In the genomic region with DNA sequence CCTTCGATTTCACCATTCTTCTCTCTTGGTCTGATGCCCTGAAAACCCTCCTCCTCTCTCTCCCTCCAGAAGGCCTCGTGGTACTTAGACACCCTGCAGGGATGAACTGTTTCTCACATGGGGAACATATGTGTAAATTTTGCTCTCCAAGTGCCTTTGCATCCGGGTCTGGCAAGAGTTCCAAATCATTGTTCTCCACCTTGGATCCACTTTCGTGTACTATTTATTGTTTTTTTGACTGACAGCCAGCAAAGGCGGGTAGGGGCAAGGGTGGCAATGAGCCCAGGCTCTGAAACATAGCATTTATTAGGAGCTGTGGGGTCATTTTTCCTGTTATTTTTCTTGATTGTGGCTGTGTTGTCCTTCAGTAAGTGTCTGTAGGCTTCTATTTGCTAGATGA, we compare ENCODE assay signal across 28 cellular contexts.
DNase-seq lines count a peak whose midpoint lies in the region; ATAC-seq and TF ChIP-seq lines count a peak whose summit lies in the region.
"Had no signal": no experiment of that assay in that cellular context is flagged by ENCODE, and none has a peak within 500 bp of the region (broad histone marks: within the 10 kb centered on the region; RNA-seq: fewer than 3 reads in every experiment).

No MANE protein-coding gene starts in this region.

- H3K9ac ChIP-seq in endodermal cell (ENCODE audit: extremely low read depth, low read length, poor library complexity, severe bottlenecking) = no peak overlapping the region
- H3K9ac ChIP-seq: BLaER1 had no signal

- H3K27ac ChIP-seq in C4-2B (peak overlapping the region; percentile 33; the same call in 1 of the 2 replicates), endodermal cell (ENCODE audit: low read depth, low read length) (no peak overlapping the region)
- H3K27ac ChIP-seq: BLaER1, epithelial cell of prostate, SK-N-MC, tibial nerve had no signal

- H3K4me3 Mint-ChIP-seq in endodermal cell (no peak overlapping the region), T-cell (no peak overlapping the region)
- H3K4me3 Mint-ChIP-seq: activated CD8-positive, alpha-beta memory T cell treated with anti-CD3 and anti-CD28 coated beads, Interleukin-2, amount 10 ng/mL, durations not matched to agents 7 days and 5 days; activated naive CD8-positive, alpha-beta T cell treated with anti-CD3 and anti-CD28 coated beads, Interleukin-2, amount 50 U/mL, for 24 hours; central memory CD8-positive, alpha-beta T cell; IgD-negative memory B cell; mesothelial cell of epicardium; T-helper 1 cell treated with Interleukin-12 subunit alpha and Interleukin-12 subunit beta and Interleukin-4 antibody, amounts not matched to agents 30 μg/mL and 1 μg/mL, for 36 hours had no signal

- CTCF ChIA-PET in T-cell (lab: Charles Lee) = no interaction called here

- H3K36me3 Mint-ChIP-seq in endodermal cell (ENCODE audit: low read depth) (peaks cover 5% of the 10 kb centered on the region), T-cell (no peaks in the 10 kb centered on the region)
- H3K36me3 Mint-ChIP-seq: activated CD8-positive, alpha-beta memory T cell treated with anti-CD3 and anti-CD28 coated beads, Interleukin-2, amount 10 ng/mL, durations not matched to agents 7 days and 5 days; IgD-negative memory B cell; naive B cell had no signal

- H3K4me1 ChIP-seq in endodermal cell (ENCODE audit: control insufficient read depth, insufficient read depth, low read length) = no peaks in the 10 kb centered on the region
- H3K4me1 ChIP-seq: BLaER1 had no signal

- peaks cover 72% of the 10 kb centered on the region for H3K9me3 Mint-ChIP-seq in endodermal cell
- no peaks in the 10 kb centered on the region for H3K9me3 Mint-ChIP-seq in T-cell
- H3K9me3 Mint-ChIP-seq: activated naive CD8-positive, alpha-beta T cell treated with anti-CD3 and anti-CD28 coated beads, Interleukin-2, amount 50 U/mL, for 24 hours; central memory CD8-positive, alpha-beta T cell; T-helper 1 cell treated with Interleukin-12 subunit alpha and Interleukin-12 subunit beta and Interleukin-4 antibody, amounts not matched to agents 30 μg/mL and 1 μg/mL, for 36 hours had no signal

- H3K27ac Mint-ChIP-seq in endodermal cell = no peak overlapping the region
- no peak overlapping the region for H3K27ac Mint-ChIP-seq in T-cell
- H3K27ac Mint-ChIP-seq: activated CD8-positive, alpha-beta memory T cell treated with anti-CD3 and anti-CD28 coated beads, Interleukin-2, amount 10 ng/mL, durations not matched to agents 7 days and 5 days; activated naive CD8-positive, alpha-beta T cell treated with anti-CD3 and anti-CD28 coated beads, Interleukin-2, amount 50 U/mL, for 24 hours; IgD-negative memory B cell; mesothelial cell of epicardium; T-helper 1 cell treated with Interleukin-12 subunit alpha and Interleukin-12 subunit beta and Interleukin-4 antibody, amounts not matched to agents 30 μg/mL and 1 μg/mL, for 36 hours had no signal

- no peak for TF ChIP-seq CTCF in C4-2B (conservative IDR thresholded peaks at IDR 0.05)
- TF ChIP-seq CTCF in endodermal cell (conservative IDR thresholded peaks at IDR 0.05) = no peak

- DNase-seq in MG63 (peak; percentile 12), endodermal cell (peak; percentile 4), islet precursor cell (peak; percentile 18), NCI-H2107 treated with DMSO at 0.1 percent for 48 hours (lab: John Stamatoyannopoulos, UW; ENCODE audit: unreplicated experiment) (no peak), T-cell (no peak)
- DNase-seq in activated effector memory CD4-positive, alpha-beta T cell treated with Interleukin-2 at 50 U/mL for 16 hours = no peak
- DNase-seq: activated CD8-positive, alpha-beta memory T cell treated with anti-CD3 and anti-CD28 coated beads, Interleukin-2, amount 10 ng/mL, durations not matched to agents 7 days and 5 days; activated naive CD4-positive, alpha-beta T cell; activated naive CD8-positive, alpha-beta T cell treated with anti-CD3 and anti-CD28 coated beads, Interleukin-2, amount 50 U/mL, for 24 hours; activated T-cell treated with anti-CD3 and anti-CD28 coated beads, Interleukin-2, amount 50 U/mL, for 48 hours; foreskin melanocyte; kidney glomerular epithelial cell; naive B cell; NCI-H1048; NCI-H1694; stimulated activated CD4-positive, alpha-beta T cell treated with anti-CD3 and anti-CD28 coated beads, Interleukin-4, amount 100 ng/mL, for 1 hour; stomach had no signal

- POLR2A ChIA-PET in T-cell (lab: Charles Lee) = no interaction called here

- 93% methylated on average over 5 of the region's 5 CpGs; no CpG with 5 or more reads in 1 of the 2 experiments for WGBS in endodermal cell (ENCODE audit: insufficient coverage in 1 of 2, insufficient read length in 1 of 2), 2 experiments

- ATAC-seq in HG03097 (IDR thresholded peaks at IDR 0.05; ENCODE audit: low FRiP score, unreplicated experiment) (no peak), T-cell (replicated peaks in 1 of 4) (no peak)
- ATAC-seq: activated CD8-positive, alpha-beta memory T cell treated with anti-CD3 and anti-CD28 coated beads, Interleukin-2, amount 10 ng/mL, durations not matched to agents 7 days and 5 days; activated naive CD8-positive, alpha-beta T cell treated with anti-CD3 and anti-CD28 coated beads, Interleukin-2, amount 50 U/mL, for 24 hours; HCT116 had no signal

- H3K4me3 ChIP-seq in MG63 (no peak overlapping the region), endodermal cell (ENCODE audit: low read length) (no peak overlapping the region)
- H3K4me3 ChIP-seq: BLaER1, SK-N-MC, stomach, tibial nerve had no signal

- H3K27me3 ChIP-seq in MG63 (no peaks in the 10 kb centered on the region), endodermal cell (ENCODE audit: control insufficient read depth, insufficient read depth, low read length, poor library complexity, severe bottlenecking) (no peaks in the 10 kb centered on the region)

- H3K36me3 ChIP-seq in MG63 (no peaks in the 10 kb centered on the region), endodermal cell (ENCODE audit: control insufficient read depth, insufficient read depth, low read length) (no peaks in the 10 kb centered on the region)
- H3K36me3 ChIP-seq: BLaER1, stomach, tibial nerve had no signal

- peaks cover 19% of the 10 kb centered on the region for H3K4me1 Mint-ChIP-seq in endodermal cell
- peaks cover 16 to 42% (median 18%) of the 10 kb centered on the region in 3 donors for H3K4me1 Mint-ChIP-seq in T-cell

- H3K9me3 ChIP-seq in MG63 = no peaks in the 10 kb centered on the region
- no peaks in the 10 kb centered on the region for H3K9me3 ChIP-seq in endodermal cell (ENCODE audit: control insufficient read depth, low read length)
- H3K9me3 ChIP-seq: stomach, tibial nerve had no signal

- H3K27me3 Mint-ChIP-seq in endodermal cell (ENCODE audit: insufficient read depth) (no peaks in the 10 kb centered on the region), T-cell (peaks cover 0 to 24% of the 10 kb centered on the region in 2 donors)

Comparison
In these comparisons a context has a peak if more than half of its experiments do, and no peak if none do; other contexts are left out.
1. DNase-seq: peak in MG63 (single experiment), endodermal cell (single experiment) and islet precursor cell (single experiment); none in NCI-H2107 treated with DMSO at 0.1 percent for 48 hours (single experiment), activated effector memory CD4-positive, alpha-beta T cell treated with Interleukin-2 at 50 U/mL for 16 hours (single experiment) and T-cell (0 of 34).